8 cellular contexts compared by ENCODE assay signal in genomic region chr11:61254403-61255025, GRCh38. TPM values are rescaled to one million over a fixed set of nuclear protein-coding genes. Genes with fewer than 3 reads are reported as not detected.
DNase-seq lines count a peak whose midpoint lies in the region; ATAC-seq, FAIRE-seq and TF ChIP-seq lines count a peak whose summit lies in the region.

No MANE protein-coding gene starts in this region.

- H2AFZ ChIP-seq in H1 (ENCODE audit: low read length): no peak overlapping the region

- no peak overlapping the region for H2BK20ac ChIP-seq in H1 (ENCODE audit: low read length)

- POLR2A ChIA-PET in GM10248 (lab: Yijun Ruan, JAX) (no interaction called here), H1 (lab: Charles Lee; ENCODE audit: partially characterized antibody) (interaction anchor here (0.9 to 1.4 kb wide), 4 partner anchors 10 to 108 kb away, joined by 3 to 6 read pairs (median 4); partner anchors contain the start of genes CYB561A3 and TMEM138)

- CTCF ChIA-PET in GM10248 (lab: Yijun Ruan, JAX): interaction anchor here (0.6 to 8.2 kb wide), 24 partner anchors 10 to 478 kb away, joined by 3 to 80 read pairs (median 4); partner anchors contain the start of genes TMEM216 and VWCE
- CTCF ChIA-PET in H1 (lab: Charles Lee; ENCODE audit: partially characterized antibody): interaction anchor here (0.7 to 2.7 kb wide), 28 partner anchors 10 to 455 kb away, joined by 3 to 32 read pairs (median 4); partner anchors contain the start of genes TMEM216 and VWCE

- peak; percentile 66 to 84 for TF ChIP-seq RAD21 in H1 (IDR thresholded peaks at IDR 0.05 in 1 of 2, conservative IDR thresholded peaks at IDR 0.05 in 1 of 2; ENCODE audit: low read depth in 2 of 2, low read length in 2 of 2)

- H3K9ac ChIP-seq in H1 (replicated peaks in 1 of 4; ENCODE audit: extremely low read depth in 1 of 4, low read depth in 3 of 4, low read length in 3 of 4): no peak overlapping the region

- no peaks in the 10 kb centered on the region for H3K9me3 ChIP-seq in H1 (ENCODE audit: insufficient read depth in 2 of 2, low read depth in 1 of 2, low read length in 1 of 2)

- TF ChIP-seq POLR2A in H1 (IDR thresholded peaks at IDR 0.05; ENCODE audit: control extremely low read depth in 1 of 2, low read depth in 2 of 2, low read length in 2 of 2): no peak

- no peak overlapping the region for H4K91ac ChIP-seq in H1 (replicated peaks; ENCODE audit: insufficient read length, low read length)

- H3K14ac ChIP-seq in H1 (ENCODE audit: insufficient read length): no peak overlapping the region

- H3K18ac ChIP-seq in H1 (ENCODE audit: extremely low read depth, low read length): no peak overlapping the region

- H4K8ac ChIP-seq in H1 (ENCODE audit: extremely low read depth, insufficient read depth, low read length): no peak overlapping the region

- H2BK15ac ChIP-seq in H1 (ENCODE audit: low read length): no peak overlapping the region

- H3K23me2 ChIP-seq in H1 (ENCODE audit: low read depth, low read length): no peaks in the 10 kb centered on the region

- H3K27ac ChIP-seq in H1 (ENCODE audit: low read depth, low read length): no peak overlapping the region

- H3K79me2 ChIP-seq in H1 (ENCODE audit: control insufficient read depth in 1 of 2, insufficient read depth in 2 of 2, low read length in 2 of 2): no peaks in the 10 kb centered on the region

- no peaks in the 10 kb centered on the region for H4K20me1 ChIP-seq in H1 (replicated peaks in 1 of 2; ENCODE audit: control insufficient read depth in 1 of 2, insufficient read depth in 2 of 2, low read length in 2 of 2)

- H3K4me2 ChIP-seq in H1 (ENCODE audit: insufficient read depth in 1 of 2, low read depth in 2 of 2, low read length in 2 of 2): no peak overlapping the region

- no peak overlapping the region for H3K4me3 ChIP-seq in H1 (ENCODE audit: extremely low read depth in 1 of 4, insufficient read depth in 2 of 4, low read depth in 3 of 4, low read length in 4 of 4)

- no peak overlapping the region for H3K4ac ChIP-seq in H1 (replicated peaks; ENCODE audit: insufficient read length, low read depth, low read length)

- no peaks in the 10 kb centered on the region for H3K36me3 ChIP-seq in H1 (ENCODE audit: control insufficient read depth in 2 of 4, insufficient read depth in 4 of 4, low read length in 3 of 4)

- peak; percentile 82 for FAIRE-seq in H1 (lab: Jason Lieb, UNC)

- no peak overlapping the region for H2BK5ac ChIP-seq in H1 (ENCODE audit: low read depth, low read length)

- no peak overlapping the region for H4K5ac ChIP-seq in H1 (ENCODE audit: insufficient read length, low read depth, low read length)

- no peak overlapping the region for H3K56ac ChIP-seq in H1 (replicated peaks; ENCODE audit: insufficient read length, low read depth, low read length)

- H3K79me1 ChIP-seq in H1 (ENCODE audit: low read depth, low read length): no peaks in the 10 kb centered on the region

- no peak overlapping the region for H3K23ac ChIP-seq in H1 (ENCODE audit: insufficient read length)

- peak; percentile 98 for TF ChIP-seq CTCF in GM10248 (IDR thresholded peaks at IDR 0.05; ENCODE audit: control extremely low read depth, extremely low read depth, low read depth, missing control alignments)
- peak; percentile 89 to 99 (median 99) for TF ChIP-seq CTCF in H1 (IDR thresholded peaks at IDR 0.05; ENCODE audit: control extremely low read depth in 1 of 3, insufficient read depth in 1 of 3, low read depth in 1 of 3, low read length in 3 of 3)

- WGBS in H1 (ENCODE audit: extremely low coverage in 1 of 2, insufficient coverage in 1 of 2, insufficient read length in 1 of 2, insufficient replicate concordance in 2 of 2, low coverage in 1 of 2, low lambda C conversion rate in 2 of 2, missing lambda C conversion rate in 1 of 2), 2 experiments: 69% methylated on average over 12 of the region's 12 CpGs; no CpG with 5 or more reads in 1 of the 2 experiments

- no peak for TF ChIP-seq EP300 in H1 (IDR thresholded peaks at IDR 0.05; ENCODE audit: borderline replicate concordance in 1 of 2, low read depth in 2 of 2, low read length in 2 of 2)

- peak; percentile 91 for DNase-seq in GM10248 (ENCODE audit: extremely low spot score)
- DNase-seq in NCI-H82 (lab: John Stamatoyannopoulos, UW): peak; percentile 76
- DNase-seq in activated CD8-positive, alpha-beta memory T cell treated with anti-CD3 and anti-CD28 coated beads for 24 hours: peak; percentile 83
- peak; percentile 38 to 89 for DNase-seq in H1 (ENCODE audit: low read depth in 1 of 2, low spot score in 2 of 2)
- DNase-seq in middle frontal gyrus (ENCODE audit: extremely low spot score, low spot score): peak; percentile 9
- peak; percentile 24 to 37 for DNase-seq in stimulated activated CD8-positive, alpha-beta memory T cell treated with anti-CD3 and anti-CD28 coated beads, Interleukin-7, amount 100 ng/mL, for 48 hours (ENCODE audit: extremely low read depth in 1 of 2, low read depth in 1 of 2)

- H2AK5ac ChIP-seq in H1 (ENCODE audit: low read depth, low read length): no peak overlapping the region

- H2BK120ac ChIP-seq in H1 (replicated peaks; ENCODE audit: low read depth, low read length): no peak overlapping the region

- ATAC-seq in HG03095 (IDR thresholded peaks at IDR 0.05; ENCODE audit: unreplicated experiment) (peak; percentile 54), HG03342 (IDR thresholded peaks at IDR 0.05; ENCODE audit: unreplicated experiment) (no peak)

- H2BK12ac ChIP-seq in H1 (ENCODE audit: low read depth, low read length): no peak overlapping the region

- H3K27me3 ChIP-seq in H1 (replicated peaks in 1 of 4; ENCODE audit: control insufficient read depth in 3 of 4, extremely low read depth in 1 of 4, insufficient read depth in 3 of 4, low read length in 3 of 4): no peaks in the 10 kb centered on the region; a peak in 1 of 7 replicates

- no peaks in the 10 kb centered on the region; a peak in 1 of 7 replicates for H3K4me1 ChIP-seq in H1 (replicated peaks in 1 of 4; ENCODE audit: control insufficient read depth in 3 of 4, insufficient read depth in 4 of 4, low read length in 3 of 4)

TF ChIP-seq in H1, 55 proteins besides CTCF, POLR2A, EP300 and RAD21:
- no peak for TF ChIP-seq TCF12 (IDR thresholded peaks at IDR 0.05; ENCODE audit: low read depth, low read length)
- no peak for TF ChIP-seq SRF (IDR thresholded peaks at IDR 0.05; ENCODE audit: low read depth, low read length)
- 0 out of 2 replicates have a peak, but pooled peaks have one; percentile 7 for TF ChIP-seq JUND (IDR thresholded peaks at IDR 0.05; ENCODE audit: low read length)
- no peak for TF ChIP-seq RXRA (IDR thresholded peaks at IDR 0.05; ENCODE audit: insufficient read depth, low read depth, low read length)
- TF ChIP-seq MAX (IDR thresholded peaks at IDR 0.05): 0 out of 2 replicates have a peak, but pooled peaks have one; percentile 12

RNA-seq across cellular contexts. Expression of gene PGA5, which starts 13.5 kb away (rescaled TPM):
- total RNA-seq in H1 (2021; fragmentation: NEBNext Ultra II Directional; extraction: Animal tissue kit (Norgen Biotek cat#: 25700)): 0.67 and 0.84 TPM in 2 replicates
- 2.0 and 2.5 TPM in 2 replicates for polyA plus RNA-seq in H1 (2011; rRNA removed)
- 1.6 TPM for polyA plus RNA-seq in H1 (2011; cell fraction: cytosol; rRNA removed)
- 1.8 TPM for polyA plus RNA-seq in H1 (2011; cell fraction: nucleus; rRNA removed)
- polyA plus RNA-seq in H1 (2012, experiment 1 of 2): 0.48 to 0.98 TPM (median 0.88 TPM) in 3 of 4 replicates, not detected in the other
- polyA plus RNA-seq in H1 (2012, experiment 2 of 2): 0.66 TPM
- polyA plus RNA-seq in H1 (2013, experiment 1 of 2): 0.99 TPM
- polyA plus RNA-seq in H1 (2013, experiment 2 of 2): 1.0 TPM
- 0.98 and 1.0 TPM in 2 replicates for polyA minus RNA-seq in H1 (2011; rRNA and poly(A)+ RNA removed)
- not detected for polyA minus RNA-seq in H1 (2011; cell fraction: cytosol; rRNA and poly(A)+ RNA removed)
- not detected for polyA minus RNA-seq in H1 (2011; cell fraction: nucleus; rRNA and poly(A)+ RNA removed)

RNA-seq across cellular contexts. Expression of gene PGA4, which starts 32.4 kb away (rescaled TPM):
- not detected in 2 replicates for total RNA-seq in H1 (2021; fragmentation: NEBNext Ultra II Directional; extraction: Animal tissue kit (Norgen Biotek cat#: 25700))
- polyA plus RNA-seq in H1 (2011; rRNA removed): 1.3 and 2.0 TPM in 2 replicates
- 0.89 TPM for polyA plus RNA-seq in H1 (2011; cell fraction: cytosol; rRNA removed)
- polyA plus RNA-seq in H1 (2011; cell fraction: nucleus; rRNA removed): 0.24 TPM
- polyA plus RNA-seq in H1 (2012, experiment 1 of 2): 0.24 to 0.64 TPM (median 0.44 TPM) in 3 of 4 replicates, not detected in the other
- polyA plus RNA-seq in H1 (2012, experiment 2 of 2): 0.81 TPM
- 0.32 TPM for polyA plus RNA-seq in H1 (2013, experiment 1 of 2)
- polyA plus RNA-seq in H1 (2013, experiment 2 of 2): 0.24 TPM
- 0.57 and 1.8 TPM in 2 replicates for polyA minus RNA-seq in H1 (2011; rRNA and poly(A)+ RNA removed)
- not detected for polyA minus RNA-seq in H1 (2011; cell fraction: cytosol; rRNA and poly(A)+ RNA removed)
- not detected for polyA minus RNA-seq in H1 (2011; cell fraction: nucleus; rRNA and poly(A)+ RNA removed)

RNA-seq across cellular contexts. Expression of gene VWCE, which starts 40.6 kb away (rescaled TPM):
- total RNA-seq in H1 (2021; fragmentation: NEBNext Ultra II Directional; extraction: Animal tissue kit (Norgen Biotek cat#: 25700)): 12.3 and 14.5 TPM in 2 replicates
- polyA plus RNA-seq in H1 (2011; rRNA removed): 9.5 and 16.8 TPM in 2 replicates
- 10.7 TPM for polyA plus RNA-seq in H1 (2011; cell fraction: cytosol; rRNA removed)
- polyA plus RNA-seq in H1 (2011; cell fraction: nucleus; rRNA removed): 41.1 TPM
- polyA plus RNA-seq in H1 (2012, experiment 1 of 2): 10.6 to 18.5 TPM (median 16.1 TPM) in 4 replicates
- 10.9 TPM for polyA plus RNA-seq in H1 (2012, experiment 2 of 2)
- polyA plus RNA-seq in H1 (2013, experiment 1 of 2): 14.6 TPM
- 13.6 TPM for polyA plus RNA-seq in H1 (2013, experiment 2 of 2)
- 9.4 and 11.4 TPM in 2 replicates for polyA minus RNA-seq in H1 (2011; rRNA and poly(A)+ RNA removed)
- polyA minus RNA-seq in H1 (2011; cell fraction: cytosol; rRNA and poly(A)+ RNA removed): 9.7 TPM
- 13.5 TPM for polyA minus RNA-seq in H1 (2011; cell fraction: nucleus; rRNA and poly(A)+ RNA removed)

RNA-seq across cellular contexts. Expression of gene PGA3, which starts 51.2 kb away (rescaled TPM):
- not detected in 2 replicates for total RNA-seq in H1 (2021; fragmentation: NEBNext Ultra II Directional; extraction: Animal tissue kit (Norgen Biotek cat#: 25700))
- 0.20 TPM in 1 of 2 replicates, not detected in the other for polyA plus RNA-seq in H1 (2011; rRNA removed)
- not detected for polyA plus RNA-seq in H1 (2011; cell fraction: cytosol; rRNA removed)
- 0.31 TPM for polyA plus RNA-seq in H1 (2011; cell fraction: nucleus; rRNA removed)
- polyA plus RNA-seq in H1 (2012, experiment 1 of 2): 0.11 to 0.42 TPM in 2 of 4 replicates, not detected in the others
- not detected for polyA plus RNA-seq in H1 (2012, experiment 2 of 2)
- not detected for polyA plus RNA-seq in H1 (2013, experiment 1 of 2)
- 0.22 TPM for polyA plus RNA-seq in H1 (2013, experiment 2 of 2)
- 0.13 TPM in 1 of 2 replicates, not detected in the other for polyA minus RNA-seq in H1 (2011; rRNA and poly(A)+ RNA removed)
- not detected for polyA minus RNA-seq in H1 (2011; cell fraction: cytosol; rRNA and poly(A)+ RNA removed)
- 0.70 TPM for polyA minus RNA-seq in H1 (2011; cell fraction: nucleus; rRNA and poly(A)+ RNA removed)

Comparison
In these comparisons a context has a peak if more than half of its experiments do, and no peak if none do; other contexts are left out.
1. DNase-seq: peak in every context shown above with its lines; median percentile 91 in GM10248; 83 in activated CD8-positive, alpha-beta memory T cell treated with anti-CD3 and anti-CD28 coated beads for 24 hours; 76 in NCI-H82; 64 in H1; 30 in stimulated activated CD8-positive, alpha-beta memory T cell treated with anti-CD3 and anti-CD28 coated beads, Interleukin-7, amount 100 ng/mL, for 48 hours; 9 in middle frontal gyrus.